ENCODE assay signal across 20 cellular contexts in the genomic region with DNA sequence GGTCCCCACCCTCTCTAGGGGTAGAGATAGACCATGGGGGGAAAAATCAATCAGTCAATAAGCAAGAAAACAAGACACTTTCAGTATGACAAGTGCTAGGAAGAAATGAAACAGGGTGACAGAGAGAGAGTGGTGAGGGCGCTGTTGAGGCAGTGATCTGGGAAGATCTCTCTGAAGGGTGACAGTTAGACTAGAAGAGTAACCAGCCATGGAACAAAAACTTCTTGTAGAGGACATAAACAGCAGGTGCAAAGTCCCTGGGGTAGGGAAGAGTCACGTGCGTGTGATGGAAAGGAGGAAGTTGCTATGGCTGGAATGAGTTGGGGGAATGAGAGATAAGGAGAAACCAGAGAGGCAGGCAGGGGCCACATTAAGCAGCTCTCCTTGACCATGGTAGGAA. TPM values are rescaled to one million over a fixed set of nuclear protein-coding genes. Genes with fewer than 3 reads are reported as not detected.
A peak's percentile ranks its signal among the peaks of the same experiment; 100 is the strongest.
DNase-seq lines count a peak whose midpoint lies in the region; ATAC-seq and TF ChIP-seq lines count a peak whose summit lies in the region.
"Had no signal": no experiment of that assay in that cellular context is flagged by ENCODE, and none has a peak within 500 bp of the region (broad histone marks: within the 10 kb centered on the region; RNA-seq: fewer than 3 reads in every experiment).

No MANE protein-coding gene starts in this region.

- peaks cover 9% of the 10 kb centered on the region for H3K27me3 Mint-ChIP-seq in activated naive CD8-positive, alpha-beta T cell treated with anti-CD3 and anti-CD28 coated beads, Interleukin-2, amount 50 U/mL, for 24 hours
- peaks cover 11% of the 10 kb centered on the region for H3K27me3 Mint-ChIP-seq in activated naive CD8-positive, alpha-beta T cell treated with anti-CD3 and anti-CD28 coated beads for 36 hours
- peaks cover 27% of the 10 kb centered on the region for H3K27me3 Mint-ChIP-seq in HFFc6 (ENCODE audit: insufficient read depth)

- H3K9ac ChIP-seq in KMS-11 = no peak overlapping the region

- DNase-seq in activated naive CD8-positive, alpha-beta T cell treated with anti-CD3 and anti-CD28 coated beads, Interleukin-2, amount 50 U/mL, for 24 hours = no peak
- no peak for DNase-seq in activated naive CD8-positive, alpha-beta T cell treated with anti-CD3 and anti-CD28 coated beads for 36 hours
- DNase-seq in lower lobe of right lung (no peak), testis (no peak), ecto neural progenitor cell (ENCODE audit: low spot score) (no peak), HFFc6 (no peak)
- DNase-seq: activated CD4-positive, alpha-beta T cell treated with anti-CD3 and anti-CD28 coated beads, Interleukin-2, amount 50 U/mL, for 1 hour; CD4-positive, alpha-beta T cell; hippocampal formation; mesenchymal stem cell; NCI-H2227 treated with DMSO at 0.1 percent for 48 hours; nephron progenitor cell; stimulated activated CD4-positive, alpha-beta T cell treated with anti-CD3 and anti-CD28 coated beads, Interleukin-4, amount 100 ng/mL, for 1 hour had no signal

- no peaks in the 10 kb centered on the region for H4K20me1 ChIP-seq in KMS-11 (ENCODE audit: insufficient read depth)

- peaks cover 2% of the 10 kb centered on the region for H3K4me1 Mint-ChIP-seq in activated naive CD8-positive, alpha-beta T cell treated with anti-CD3 and anti-CD28 coated beads, Interleukin-2, amount 50 U/mL, for 24 hours
- H3K4me1 Mint-ChIP-seq in activated naive CD8-positive, alpha-beta T cell treated with anti-CD3 and anti-CD28 coated beads for 36 hours = no peaks in the 10 kb centered on the region
- H3K4me1 Mint-ChIP-seq in HFFc6 (ENCODE audit: low read depth) = no peaks in the 10 kb centered on the region
- H3K4me1 Mint-ChIP-seq: activated naive CD4-positive, alpha-beta T cell treated with anti-CD3 and anti-CD28 coated beads, Interleukin-2, amount 50 U/mL, for 24 hours had no signal

- no peak overlapping the region for H2AFZ ChIP-seq in KMS-11 (ENCODE audit: low read depth)

- no peaks in the 10 kb centered on the region for H3K9me3 ChIP-seq in lower lobe of right lung
- H3K9me3 ChIP-seq in testis = no peaks in the 10 kb centered on the region
- H3K9me3 ChIP-seq: A549, thoracic aorta had no signal

- TF ChIP-seq POLR2A in testis (IDR thresholded peaks at IDR 0.05) = no peak

- H3K36me3 ChIP-seq in KMS-11 (ENCODE audit: insufficient read depth) = no peaks in the 10 kb centered on the region
- H3K36me3 ChIP-seq in lower lobe of right lung = no peaks in the 10 kb centered on the region
- no peaks in the 10 kb centered on the region for H3K36me3 ChIP-seq in testis (ENCODE audit: low read depth, missing control alignments)
- H3K36me3 ChIP-seq: thoracic aorta had no signal

- H3K79me2 ChIP-seq in KMS-11 (ENCODE audit: insufficient read depth, low read depth) = no peaks in the 10 kb centered on the region

- H3K4me1 ChIP-seq in KMS-11 (ENCODE audit: low read depth, poor library complexity, severe bottlenecking) (peaks cover 55% of the 10 kb centered on the region), lower lobe of right lung (peaks cover 52% of the 10 kb centered on the region), testis (no peaks in the 10 kb centered on the region)

- H3K9me3 Mint-ChIP-seq in activated naive CD8-positive, alpha-beta T cell treated with anti-CD3 and anti-CD28 coated beads, Interleukin-2, amount 50 U/mL, for 24 hours = no peaks in the 10 kb centered on the region
- no peaks in the 10 kb centered on the region for H3K9me3 Mint-ChIP-seq in activated naive CD8-positive, alpha-beta T cell treated with anti-CD3 and anti-CD28 coated beads for 36 hours
- H3K9me3 Mint-ChIP-seq in HFFc6 = no peaks in the 10 kb centered on the region; the same call in 1 of the 2 replicates
- H3K9me3 Mint-ChIP-seq: activated naive CD4-positive, alpha-beta T cell treated with anti-CD3 and anti-CD28 coated beads, Interleukin-2, amount 50 U/mL, for 24 hours; CD4-positive, alpha-beta T cell; nephron progenitor cell had no signal

- intact Hi-C loops in lower lobe of right lung (cut with DNase I) (no loop called here), testis (cut with DNase I; ENCODE audit: low total_unique reads) (no loop called here)

- H3K4me3 ChIP-seq in KMS-11 (IDR thresholded peaks at IDR 0.05; ENCODE audit: insufficient read depth, low read depth, low read length) (no peak overlapping the region), lower lobe of right lung (no peak overlapping the region), testis (no peak overlapping the region)
- H3K4me3 ChIP-seq: A549, skin epidermis, thoracic aorta had no signal

- WGBS in testis, 2 donors = 78 to 88% methylated on average over 3 of the region's 3 CpGs

- no peak for TF ChIP-seq CTCF in KMS-11 (conservative IDR thresholded peaks at IDR 0.05; ENCODE audit: low read depth, low read length)
- TF ChIP-seq CTCF in lower lobe of right lung (IDR thresholded peaks at IDR 0.05) = no peak
- TF ChIP-seq CTCF in testis (IDR thresholded peaks at IDR 0.05) = no peak
- no peak for TF ChIP-seq CTCF in HFFc6 (IDR thresholded peaks at IDR 0.05)

- no peak overlapping the region for H3K4me3 Mint-ChIP-seq in activated naive CD8-positive, alpha-beta T cell treated with anti-CD3 and anti-CD28 coated beads, Interleukin-2, amount 50 U/mL, for 24 hours
- H3K4me3 Mint-ChIP-seq in activated naive CD8-positive, alpha-beta T cell treated with anti-CD3 and anti-CD28 coated beads for 36 hours = no peak overlapping the region
- H3K4me3 Mint-ChIP-seq in HFFc6 = no peak overlapping the region
- H3K4me3 Mint-ChIP-seq: activated naive CD4-positive, alpha-beta T cell treated with anti-CD3 and anti-CD28 coated beads, Interleukin-2, amount 50 U/mL, for 24 hours; CD4-positive, alpha-beta T cell; nephron progenitor cell had no signal

- H3K27ac Mint-ChIP-seq in activated naive CD8-positive, alpha-beta T cell treated with anti-CD3 and anti-CD28 coated beads, Interleukin-2, amount 50 U/mL, for 24 hours = no peak overlapping the region
- H3K27ac Mint-ChIP-seq in activated naive CD8-positive, alpha-beta T cell treated with anti-CD3 and anti-CD28 coated beads for 36 hours = no peak overlapping the region
- H3K27ac Mint-ChIP-seq in HFFc6 = no peak overlapping the region
- H3K27ac Mint-ChIP-seq: activated naive CD4-positive, alpha-beta T cell treated with anti-CD3 and anti-CD28 coated beads, Interleukin-2, amount 50 U/mL, for 24 hours; CD4-positive, alpha-beta T cell; nephron progenitor cell; progenitor cell of endocrine pancreas had no signal

- ATAC-seq in activated naive CD8-positive, alpha-beta T cell treated with anti-CD3 and anti-CD28 coated beads, Interleukin-2, amount 50 U/mL, for 24 hours = peak; percentile 48
- ATAC-seq in lower lobe of right lung = no peak
- no peak for ATAC-seq in HG03196 (IDR thresholded peaks at IDR 0.05; ENCODE audit: unreplicated experiment)
- ATAC-seq: A549 had no signal

- no peak overlapping the region for H3K27ac ChIP-seq in KMS-11
- peak overlapping the region; percentile 62 for H3K27ac ChIP-seq in lower lobe of right lung
- H3K27ac ChIP-seq in testis = no peak overlapping the region
- H3K27ac ChIP-seq: A549, thoracic aorta had no signal

- H3K4me2 ChIP-seq in KMS-11 = peak overlapping the region; percentile 16; the same call in 1 of the 2 replicates
- H3K4me2 ChIP-seq: A549 had no signal

- H3K27me3 ChIP-seq in KMS-11 (ENCODE audit: insufficient read depth, low read depth) = no peaks in the 10 kb centered on the region
- no peaks in the 10 kb centered on the region for H3K27me3 ChIP-seq in lower lobe of right lung (ENCODE audit: low read depth)
- H3K27me3 ChIP-seq in testis = no peaks in the 10 kb centered on the region

- no peaks in the 10 kb centered on the region for H3K36me3 Mint-ChIP-seq in activated naive CD8-positive, alpha-beta T cell treated with anti-CD3 and anti-CD28 coated beads, Interleukin-2, amount 50 U/mL, for 24 hours (ENCODE audit: low read depth)
- no peaks in the 10 kb centered on the region for H3K36me3 Mint-ChIP-seq in activated naive CD8-positive, alpha-beta T cell treated with anti-CD3 and anti-CD28 coated beads for 36 hours
- no peaks in the 10 kb centered on the region for H3K36me3 Mint-ChIP-seq in HFFc6 (ENCODE audit: low read depth)
- H3K36me3 Mint-ChIP-seq: activated naive CD4-positive, alpha-beta T cell treated with anti-CD3 and anti-CD28 coated beads, Interleukin-2, amount 50 U/mL, for 24 hours had no signal

RNA-seq across cellular contexts. Expression of gene EMP2, which starts 16.8 kb away (rescaled TPM):
- total RNA-seq in activated naive CD8-positive, alpha-beta T cell treated with anti-CD3 and anti-CD28 coated beads for 36 hours = not detected
- total RNA-seq in lower lobe of right lung (518 TPM), testis (10 to 100 TPM in 1 of 2 donors, 1 to 10 TPM in 1; 9.3 to 13.1 TPM)
- polyA plus RNA-seq in testis (ENCODE audit: insufficient read depth, low read depth, low replicate concordance) = 18.4 TPM
- total RNA-seq in HFFc6 (2021; fragmentation: NEBNext Ultra II Directional; extraction: Animal tissue kit (Norgen Biotek cat#: 25700)) = 10 to 100 TPM; 14.3 to 35.7 (median 29.7) TPM
- total RNA-seq: CD4-positive, alpha-beta T cell had no signal

Comparison
In these comparisons a context has a peak if more than half of its experiments do, and no peak if none do; other contexts are left out.
1. RNA of gene EMP2, which starts 16.8 kb away (total RNA-seq): 518 TPM in lower lobe of right lung (single experiment); 14.3 to 35.7 TPM in HFFc6, 9.3 to 13.1 TPM in testis and not detected in activated naive CD8-positive, alpha-beta T cell treated with anti-CD3 and anti-CD28 coated beads for 36 hours; every median in the first group is over 10 times any median in the second.